Comparison of ENCODE assay signal across 8 cellular contexts in the genomic region with DNA sequence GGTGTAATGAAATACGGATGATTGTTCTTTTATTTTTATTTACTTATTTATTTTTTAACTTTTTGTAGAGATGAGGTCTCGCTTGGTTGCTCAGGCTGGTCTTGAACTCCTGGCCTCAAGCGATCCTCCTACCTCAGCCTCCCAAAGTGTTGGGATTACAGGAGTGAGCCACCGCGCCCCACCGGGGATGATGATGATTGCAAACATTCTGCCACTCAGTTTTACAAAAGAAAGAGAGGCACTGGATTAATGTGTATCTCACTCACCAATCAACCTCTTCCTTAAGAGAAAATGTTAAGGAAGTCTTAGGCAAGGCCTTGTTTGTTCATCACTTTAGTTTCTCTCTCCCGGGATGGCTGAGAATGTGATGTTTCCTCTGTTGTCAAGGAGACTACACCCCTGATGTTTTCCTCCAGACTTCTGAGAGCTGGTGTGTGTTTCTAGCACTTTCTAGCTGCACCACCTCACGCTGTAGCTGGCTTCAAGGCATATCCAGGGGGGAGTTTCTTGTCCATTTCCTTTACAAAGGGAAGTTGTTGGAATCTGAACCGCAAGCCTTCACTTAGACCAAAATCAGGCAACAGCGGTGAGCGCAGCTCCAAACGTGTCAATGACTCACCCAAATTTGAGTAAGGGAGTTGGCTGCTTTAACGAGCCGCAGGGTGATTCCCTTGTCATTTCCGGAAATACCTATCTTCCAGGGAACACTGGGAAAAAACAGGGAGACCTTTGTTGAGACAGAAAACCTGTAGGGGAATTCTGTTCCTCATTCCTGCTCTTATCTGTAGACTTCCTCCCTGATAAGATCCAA. TPM values are rescaled to one million over a fixed set of nuclear protein-coding genes. Genes with fewer than 3 reads are reported as not detected.
DNase-seq lines count a peak whose midpoint lies in the region; TF ChIP-seq lines count a peak whose summit lies in the region.

No MANE protein-coding gene starts in this region.

- H3K4me1 Mint-ChIP-seq in activated naive CD4-positive, alpha-beta T cell treated with anti-CD3 and anti-CD28 coated beads, Interleukin-2, amount 50 U/mL, for 24 hours, result peaks cover 57% of the 10 kb centered on the region
- H3K4me1 Mint-ChIP-seq in glutamatergic neuron (ENCODE audit: low read depth, unreplicated experiment), result peaks cover 19% of the 10 kb centered on the region

- no peak overlapping the region for H3K23ac ChIP-seq in trophoblast cell (ENCODE audit: low read length)

- no peaks in the 10 kb centered on the region for H3K27me3 ChIP-seq in trophoblast cell (ENCODE audit: insufficient read depth, low read length)

- H3K9me3 Mint-ChIP-seq in activated naive CD4-positive, alpha-beta T cell treated with anti-CD3 and anti-CD28 coated beads, Interleukin-2, amount 50 U/mL, for 24 hours, result peaks cover 5% of the 10 kb centered on the region
- H3K9me3 Mint-ChIP-seq in glutamatergic neuron (ENCODE audit: unreplicated experiment), result peaks cover 9% of the 10 kb centered on the region

- H4K8ac ChIP-seq in trophoblast cell (ENCODE audit: low read depth, low read length), result no peak overlapping the region

- no peak overlapping the region for H3K4me3 ChIP-seq in trophoblast cell (ENCODE audit: low read depth, low read length)

- H3K36me3 ChIP-seq in trophoblast cell (ENCODE audit: control insufficient read depth in 1 of 2, insufficient read depth in 2 of 2, low read length in 2 of 2), result peaks cover 24 to 35% of the 10 kb centered on the region in 2 experiments

- no peak overlapping the region for H3K9ac ChIP-seq in trophoblast cell (ENCODE audit: low read length)

- peak overlapping the region; percentile 89 for H3K27ac Mint-ChIP-seq in activated naive CD4-positive, alpha-beta T cell treated with anti-CD3 and anti-CD28 coated beads, Interleukin-2, amount 50 U/mL, for 24 hours
- H3K27ac Mint-ChIP-seq in glutamatergic neuron (ENCODE audit: unreplicated experiment), result peak overlapping the region; percentile 95

- H4K12ac ChIP-seq in trophoblast cell (ENCODE audit: low read depth, low read length), result no peak overlapping the region

- H2BK12ac ChIP-seq in trophoblast cell (ENCODE audit: low read length), result no peak overlapping the region

- peak overlapping the region; percentile 93 for H3K4me2 ChIP-seq in trophoblast cell (ENCODE audit: low read length)

- no peak overlapping the region for H4K91ac ChIP-seq in trophoblast cell (ENCODE audit: low read depth, low read length)

- peaks cover 6% of the 10 kb centered on the region for H3K36me3 Mint-ChIP-seq in activated naive CD4-positive, alpha-beta T cell treated with anti-CD3 and anti-CD28 coated beads, Interleukin-2, amount 50 U/mL, for 24 hours
- H3K36me3 Mint-ChIP-seq in glutamatergic neuron (ENCODE audit: unreplicated experiment), result no peaks in the 10 kb centered on the region

- no peak overlapping the region for H2AFZ ChIP-seq in trophoblast cell (ENCODE audit: insufficient read depth, low read length, poor library complexity)

- H2AK5ac ChIP-seq in trophoblast cell (ENCODE audit: low read length), result no peak overlapping the region

- WGBS in trophoblast cell (ENCODE audit: extremely low coverage, insufficient coverage, insufficient read length), result no CpG with 5 or more reads among the region's 15 CpGs

- H3K9me3 ChIP-seq in trophoblast cell (ENCODE audit: insufficient read depth, low read depth, low read length), result no peaks in the 10 kb centered on the region

- no peaks in the 10 kb centered on the region for H3K27me3 Mint-ChIP-seq in activated naive CD4-positive, alpha-beta T cell treated with anti-CD3 and anti-CD28 coated beads, Interleukin-2, amount 50 U/mL, for 24 hours
- H3K27me3 Mint-ChIP-seq in glutamatergic neuron (ENCODE audit: unreplicated experiment), result peaks cover 8% of the 10 kb centered on the region

- peak overlapping the region; percentile 83 for H3K27ac ChIP-seq in trophoblast cell (ENCODE audit: low read depth, low read length)

- H3K79me2 ChIP-seq in trophoblast cell (ENCODE audit: control insufficient read depth, insufficient read depth, low read length, poor library complexity), result peaks cover 45% of the 10 kb centered on the region

- no peak for TF ChIP-seq CTCF in glutamatergic neuron (IDR thresholded peaks at IDR 0.05; ENCODE audit: partially characterized antibody, unreplicated experiment)

- H3K14ac ChIP-seq in trophoblast cell (ENCODE audit: low read length), result no peak overlapping the region

- no peak overlapping the region for H2BK120ac ChIP-seq in trophoblast cell (ENCODE audit: insufficient read depth, low read length, poor library complexity)

- H3K4me3 Mint-ChIP-seq in activated naive CD4-positive, alpha-beta T cell treated with anti-CD3 and anti-CD28 coated beads, Interleukin-2, amount 50 U/mL, for 24 hours, result peak overlapping the region; percentile 93
- H3K4me3 Mint-ChIP-seq in glutamatergic neuron (ENCODE audit: unreplicated experiment), result peak overlapping the region; percentile 95

- H3K4ac ChIP-seq in trophoblast cell (ENCODE audit: low read depth, low read length), result peak overlapping the region; percentile 96

- DNase-seq in H4 (ENCODE audit: low spot score) (peak; percentile 89), RPMI7951 (ENCODE audit: low read depth) (peak; percentile 98), glutamatergic neuron (no peak), trophoblast cell (peak; percentile 96 to 99), cortex of kidney (lab: John Stamatoyannopoulos, UW) (no peak), NCI-H1436 treated with DMSO at 0.1 percent for 48 hours (lab: John Stamatoyannopoulos, UW) (no peak), NCI-H510A treated with DMSO at 0.1 percent for 48 hours (lab: John Stamatoyannopoulos, UW) (no peak)

- H2BK5ac ChIP-seq in trophoblast cell (ENCODE audit: low read depth, low read length, poor library complexity), result no peak overlapping the region

- H3K18ac ChIP-seq in trophoblast cell (ENCODE audit: low read length), result no peak overlapping the region

- peaks cover 9 to 19% of the 10 kb centered on the region in 2 experiments for H3K4me1 ChIP-seq in trophoblast cell (ENCODE audit: control insufficient read depth in 1 of 2, insufficient read depth in 2 of 2, low read length in 2 of 2)

- H3K79me1 ChIP-seq in trophoblast cell (ENCODE audit: low read length), result peaks cover 27% of the 10 kb centered on the region

RNA-seq across cellular contexts. Expression of gene LDLR, which starts 2.3 kb away (rescaled TPM):
- 82.0 and 87.2 TPM in 2 replicates for total RNA-seq in H4 (2014; rRNA removed; shearing (Covaris generic))
- total RNA-seq in RPMI7951 (2014; rRNA removed; shearing (Covaris generic)), result 44.0 and 46.7 TPM in 2 replicates
- 147 TPM for total RNA-seq in glutamatergic neuron (ENCODE audit: unreplicated experiment)
- 105 and 112 TPM in 2 replicates for polyA plus RNA-seq in trophoblast cell (2013)

Comparison
In these comparisons a context has a peak if more than half of its experiments do, and no peak if none do; other contexts are left out.
1. DNase-seq: peak in H4 (single experiment), RPMI7951 (single experiment) and trophoblast cell (2 of 2); none in glutamatergic neuron (single experiment), cortex of kidney (single experiment), NCI-H1436 treated with DMSO at 0.1 percent for 48 hours (single experiment) and NCI-H510A treated with DMSO at 0.1 percent for 48 hours (single experiment).